24 cellular contexts compared by ENCODE assay signal in genomic region chr22:37016134-37016910, GRCh38. TPM values are rescaled to one million over a fixed set of nuclear protein-coding genes. Genes with fewer than 3 reads are reported as not detected.
A peak's percentile ranks its signal among the peaks of the same experiment; 100 is the strongest.
DNase-seq lines count a peak whose midpoint lies in the region; ATAC-seq, FAIRE-seq and TF ChIP-seq lines count a peak whose summit lies in the region.
"Had no signal": no experiment of that assay in that cellular context is flagged by ENCODE, and none has a peak within 500 bp of the region (broad histone marks: within the 10 kb centered on the region; RNA-seq: fewer than 3 reads in every experiment).

No MANE protein-coding gene starts in this region.

- no peaks in the 10 kb centered on the region for H3K27me3 ChIP-seq in esophagus squamous epithelium
- H3K27me3 ChIP-seq: BE2C, upper lobe of left lung had no signal

- H3K4me1 ChIP-seq in esophagus squamous epithelium: peaks cover 34 to 86% (median 48%) of the 10 kb centered on the region in 3 donors

- no peaks in the 10 kb centered on the region for H3K9me3 ChIP-seq in esophagus squamous epithelium
- H3K9me3 ChIP-seq: BE2C, upper lobe of left lung had no signal

- no peaks in the 10 kb centered on the region for H3K27me3 Mint-ChIP-seq in natural killer cell treated with Interleukin-12 subunit alpha and Interleukin-12 subunit beta and Interleukin-15 and Interleukin-18, amount 100 ng/mL, for 72 hours
- H3K27me3 Mint-ChIP-seq in natural killer cell (ENCODE audit: low read depth in 2 of 2) (no peaks in the 10 kb centered on the region), neural crest cell (ENCODE audit: low read depth) (no peaks in the 10 kb centered on the region), HFFc6 (ENCODE audit: insufficient read depth) (no peaks in the 10 kb centered on the region; the same call in 1 of the 2 replicates)
- H3K27me3 Mint-ChIP-seq: IgD-negative memory B cell had no signal

- H3K36me3 ChIP-seq in esophagus squamous epithelium: peaks cover 0 to 23% (median 0%) of the 10 kb centered on the region in 3 donors

- intact Hi-C loops in natural killer cell (cut with micrococcal nuclease): no loop called here
- intact Hi-C loops in esophagus squamous epithelium (cut with DNase I): no loop called here

- H3K4me3 ChIP-seq in esophagus squamous epithelium: no peak overlapping the region

- H3K9me3 Mint-ChIP-seq in natural killer cell treated with Interleukin-12 subunit alpha and Interleukin-12 subunit beta and Interleukin-15 and Interleukin-18, amount 100 ng/mL, for 72 hours: no peaks in the 10 kb centered on the region
- no peaks in the 10 kb centered on the region for H3K9me3 Mint-ChIP-seq in natural killer cell
- H3K9me3 Mint-ChIP-seq in neural crest cell: no peaks in the 10 kb centered on the region
- H3K9me3 Mint-ChIP-seq in HFFc6: no peaks in the 10 kb centered on the region
- H3K9me3 Mint-ChIP-seq: activated naive CD8-positive, alpha-beta T cell treated with anti-CD3 and anti-CD28 coated beads, Interleukin-2, amount 50 U/mL, for 24 hours; activated T-helper 2 cell treated with anti-CD3 and anti-CD28 coated beads, Interferon-gamma antibody, Interleukin-2, Interleukin-4, amounts not matched to agents 10 μg/mL and 5 μg/mL and 100 μg/mL, durations not matched to agents 14 hours and 24 hours and 36 hours; IgD-negative memory B cell had no signal

- no peaks in the 10 kb centered on the region for H3K36me3 Mint-ChIP-seq in natural killer cell treated with Interleukin-12 subunit alpha and Interleukin-12 subunit beta and Interleukin-15 and Interleukin-18, amount 100 ng/mL, for 72 hours
- H3K36me3 Mint-ChIP-seq in natural killer cell (no peaks in the 10 kb centered on the region), neural crest cell (ENCODE audit: low read depth) (no peaks in the 10 kb centered on the region), HFFc6 (ENCODE audit: low read depth) (no peaks in the 10 kb centered on the region)

- no peak for ATAC-seq in natural killer cell treated with Interleukin-12 subunit alpha and Interleukin-12 subunit beta and Interleukin-15 and Interleukin-18, amount 100 ng/mL, for 72 hours
- ATAC-seq in natural killer cell (no peak), HG02678 (IDR thresholded peaks at IDR 0.05; ENCODE audit: unreplicated experiment) (no peak), GM19351 (IDR thresholded peaks at IDR 0.05; ENCODE audit: unreplicated experiment) (no peak)
- ATAC-seq: activated naive CD8-positive, alpha-beta T cell treated with anti-CD3 and anti-CD28 coated beads, Interleukin-2, amount 50 U/mL, for 24 hours; sciatic nerve had no signal

- no peak for TF ChIP-seq POLR2A in esophagus squamous epithelium (IDR thresholded peaks at IDR 0.05)
- no peak for TF ChIP-seq POLR2A in GM12891 (IDR thresholded peaks at IDR 0.05; ENCODE audit: low read depth, low read length)

- peak overlapping the region in 3 of 4 donors; percentile 33 to 96 (median 42) for H3K27ac ChIP-seq in esophagus squamous epithelium
- H3K27ac ChIP-seq: upper lobe of left lung had no signal

- no peak overlapping the region for H3K27ac Mint-ChIP-seq in natural killer cell treated with Interleukin-12 subunit alpha and Interleukin-12 subunit beta and Interleukin-15 and Interleukin-18, amount 100 ng/mL, for 72 hours
- no peak overlapping the region for H3K27ac Mint-ChIP-seq in natural killer cell
- H3K27ac Mint-ChIP-seq in neural crest cell (ENCODE audit: unreplicated experiment): no peak overlapping the region
- H3K27ac Mint-ChIP-seq in HFFc6: no peak overlapping the region
- H3K27ac Mint-ChIP-seq: activated naive CD8-positive, alpha-beta T cell treated with anti-CD3 and anti-CD28 coated beads, Interleukin-2, amount 50 U/mL, for 24 hours; activated T-helper 2 cell treated with anti-CD3 and anti-CD28 coated beads, Interferon-gamma antibody, Interleukin-2, Interleukin-4, amounts not matched to agents 10 μg/mL and 5 μg/mL and 100 μg/mL, durations not matched to agents 14 hours and 24 hours and 36 hours had no signal

- peaks cover 0 to 5% of the 10 kb centered on the region in 2 donors for H3K4me1 Mint-ChIP-seq in natural killer cell treated with Interleukin-12 subunit alpha and Interleukin-12 subunit beta and Interleukin-15 and Interleukin-18, amount 100 ng/mL, for 72 hours (ENCODE audit: low read depth in 2 of 2)
- peaks cover 4 to 16% of the 10 kb centered on the region in 2 donors for H3K4me1 Mint-ChIP-seq in natural killer cell
- peaks cover 33% of the 10 kb centered on the region for H3K4me1 Mint-ChIP-seq in neural crest cell
- peaks cover 6% of the 10 kb centered on the region for H3K4me1 Mint-ChIP-seq in HFFc6 (ENCODE audit: low read depth)

- TF ChIP-seq CTCF in natural killer cell (IDR thresholded peaks at IDR 0.05) (no peak), esophagus squamous epithelium (IDR thresholded peaks at IDR 0.05) (no peak), neural crest cell (conservative IDR thresholded peaks at IDR 0.05) (no peak), HFFc6 (IDR thresholded peaks at IDR 0.05) (no peak)

- no peak overlapping the region for H3K4me3 Mint-ChIP-seq in natural killer cell treated with Interleukin-12 subunit alpha and Interleukin-12 subunit beta and Interleukin-15 and Interleukin-18, amount 100 ng/mL, for 72 hours
- H3K4me3 Mint-ChIP-seq in natural killer cell (no peak overlapping the region), neural crest cell (peak overlapping the region; percentile 76), HFFc6 (no peak overlapping the region)
- H3K4me3 Mint-ChIP-seq: activated naive CD8-positive, alpha-beta T cell treated with anti-CD3 and anti-CD28 coated beads, Interleukin-2, amount 50 U/mL, for 24 hours had no signal

- FAIRE-seq in GM12891 (lab: Jason Lieb, UNC): no peak
- FAIRE-seq: D721Med, GM19239 had no signal

- DNase-seq in natural killer cell treated with Interleukin-12 subunit alpha and Interleukin-12 subunit beta and Interleukin-15 and Interleukin-18, amount 100 ng/mL, for 72 hours (ENCODE audit: low spot score): peak; percentile 35
- DNase-seq in natural killer cell (no peak), esophagus squamous epithelium (lab: John Stamatoyannopoulos, UW) (no peak), neural crest cell (ENCODE audit: low read depth, low spot score) (no peak), HFFc6 (no peak), GM12891 (ENCODE audit: insufficient read length, low spot score) (no peak)
- DNase-seq: activated CD4-positive, alpha-beta T cell treated with anti-CD3 and anti-CD28 coated beads for 1 hour; activated naive CD8-positive, alpha-beta T cell treated with anti-CD3 and anti-CD28 coated beads, Interleukin-2, amount 50 U/mL, for 24 hours; BE2C; dermis blood vessel endothelial cell; H7; MM.1S; NCI-H187; NCI-H82; stimulated activated naive CD4-positive, alpha-beta T cell; T1000; upper lobe of left lung had no signal

- WGBS in esophagus squamous epithelium, 2 donors: 79 to 91% methylated on average over 9 to 14 of the region's 14 CpGs

TF ChIP-seq in GM12891, 5 proteins besides CTCF, POLR2A, EP300 and RAD21:
- no peak for TF ChIP-seq POU2F2 (IDR thresholded peaks at IDR 0.05; ENCODE audit: low read depth, low read length)
- TF ChIP-seq TAF1 (IDR thresholded peaks at IDR 0.05; ENCODE audit: low read depth, low read length): no peak
- no peak for TF ChIP-seq PAX5 (IDR thresholded peaks at IDR 0.05; ENCODE audit: insufficient read depth, low read length, severe bottlenecking)
- TF ChIP-seq SPI1 (IDR thresholded peaks at IDR 0.05; ENCODE audit: low read depth, low read length): no peak
- no peak for TF ChIP-seq POLR2AphosphoS5 (IDR thresholded peaks at IDR 0.05; ENCODE audit: low read depth, low read length)

RNA-seq across cellular contexts. Expression of gene TST, which starts 2.9 kb away (rescaled TPM):
- 10 to 100 TPM; 12.2 to 17.9 TPM for total RNA-seq in natural killer cell treated with Interleukin-12 subunit alpha and Interleukin-12 subunit beta and Interleukin-15 and Interleukin-18, amount 100 ng/mL, for 72 hours
- 1 to 10 TPM; 3.1 to 4.9 (median 4.3) TPM for total RNA-seq in natural killer cell
- total RNA-seq in esophagus squamous epithelium: 100 to 1,000 TPM in 2 of 4 donors, 10 to 100 TPM in 2; 60.8 to 163 (median 82.9) TPM
- total RNA-seq in neural crest cell: 31.0 and 31.3 TPM in 2 replicates
- 10 to 100 TPM; 18.6 to 32.8 (median 21.7) TPM for total RNA-seq in HFFc6 (2021; fragmentation: NEBNext Ultra II Directional; extraction: Animal tissue kit (Norgen Biotek cat#: 25700))
- polyA plus RNA-seq in GM12891 (2012; ENCODE audit: low read depth, missing spikeins): 6.8 TPM

RNA-seq across cellular contexts. Expression of gene MPST, which starts 3.2 kb away (rescaled TPM):
- total RNA-seq in natural killer cell treated with Interleukin-12 subunit alpha and Interleukin-12 subunit beta and Interleukin-15 and Interleukin-18, amount 100 ng/mL, for 72 hours: 10 to 100 TPM; 27.6 to 51.1 TPM
- total RNA-seq in natural killer cell: 10 to 100 TPM; 21.4 to 23.9 (median 22.9) TPM
- 100 to 1,000 TPM in 3 of 4 donors, 10 to 100 TPM in 1; 88.4 to 160 (median 132) TPM for total RNA-seq in esophagus squamous epithelium
- total RNA-seq in neural crest cell: 100.0 and 103 TPM in 2 replicates
- total RNA-seq in HFFc6 (2021; fragmentation: NEBNext Ultra II Directional; extraction: Animal tissue kit (Norgen Biotek cat#: 25700)): 10 to 100 TPM; 24.9 to 35.5 (median 27.5) TPM
- 15.9 TPM for polyA plus RNA-seq in GM12891 (2012; ENCODE audit: low read depth, missing spikeins)

RNA-seq across cellular contexts. Expression of gene KCTD17, which starts 35.2 kb away (rescaled TPM):
- total RNA-seq in natural killer cell treated with Interleukin-12 subunit alpha and Interleukin-12 subunit beta and Interleukin-15 and Interleukin-18, amount 100 ng/mL, for 72 hours: 10 to 100 TPM; 30.5 to 43.8 TPM
- total RNA-seq in natural killer cell: 10 to 100 TPM; 21.3 to 29.4 (median 22.9) TPM
- 10 to 100 TPM in 1 of 4 donors, 1 to 10 TPM in 3; 1.1 to 10.7 (median 6.5) TPM for total RNA-seq in esophagus squamous epithelium
- 85.7 and 95.8 TPM in 2 replicates for total RNA-seq in neural crest cell
- total RNA-seq in HFFc6 (2021; fragmentation: NEBNext Ultra II Directional; extraction: Animal tissue kit (Norgen Biotek cat#: 25700)): 10 to 100 TPM; 39.8 to 46.4 (median 43.3) TPM
- polyA plus RNA-seq in GM12891 (2012; ENCODE audit: low read depth, missing spikeins): 7.0 TPM
